Comparison of ENCODE assay signal across 20 cellular contexts in genomic region chr15:70361891-70362290, GRCh38.
A peak's percentile ranks its signal among the peaks of the same experiment; 100 is the strongest.
DNase-seq lines count a peak whose midpoint lies in the region; TF ChIP-seq lines count a peak whose summit lies in the region.
"Had no signal": no experiment of that assay in that cellular context is flagged by ENCODE, and none has a peak within 500 bp of the region (broad histone marks: within the 10 kb centered on the region; RNA-seq: fewer than 3 reads in every experiment).

No MANE protein-coding gene starts in this region.

- no peak overlapping the region for H3K27ac ChIP-seq in SJCRH30
- H3K27ac ChIP-seq: 22Rv1, HL-60, Peyer's patch had no signal

- no peaks in the 10 kb centered on the region for H3K36me3 Mint-ChIP-seq in CD14-positive monocyte
- no peaks in the 10 kb centered on the region for H3K36me3 Mint-ChIP-seq in T-helper 2 cell treated with Interferon-gamma antibody and Interleukin-4, amounts not matched to agents 5 μg/mL and 100 μg/mL, for 36 hours (ENCODE audit: low read depth)
- H3K36me3 Mint-ChIP-seq: CD4-positive, alpha-beta memory T cell had no signal

- H3K4me1 Mint-ChIP-seq in CD14-positive monocyte: no peaks in the 10 kb centered on the region
- H3K4me1 Mint-ChIP-seq in T-helper 2 cell treated with Interferon-gamma antibody and Interleukin-4, amounts not matched to agents 5 μg/mL and 100 μg/mL, for 36 hours (ENCODE audit: low read depth): no peaks in the 10 kb centered on the region

- H3K36me3 ChIP-seq in SJCRH30: no peaks in the 10 kb centered on the region
- H3K36me3 ChIP-seq: BE2C, HAP-1, Peyer's patch had no signal

- H3K27ac Mint-ChIP-seq in CD14-positive monocyte: no peak overlapping the region
- H3K27ac Mint-ChIP-seq in T-helper 2 cell treated with Interferon-gamma antibody and Interleukin-4, amounts not matched to agents 5 μg/mL and 100 μg/mL, for 36 hours: no peak overlapping the region
- H3K27ac Mint-ChIP-seq: CD4-positive, alpha-beta memory T cell had no signal

- no peaks in the 10 kb centered on the region for H3K9me3 ChIP-seq in SJCRH30 (replicated peaks)
- H3K9me3 ChIP-seq: BE2C, HAP-1, Peyer's patch had no signal

- peaks cover 23% of the 10 kb centered on the region for H3K4me1 ChIP-seq in SJCRH30
- H3K4me1 ChIP-seq: HAP-1, Peyer's patch had no signal

- H3K4me3 ChIP-seq in SJCRH30: no peak overlapping the region
- H3K4me3 ChIP-seq: HAP-1, Peyer's patch had no signal

- intact Hi-C loops in CD14-positive monocyte (cut with micrococcal nuclease) (no loop called here), posterior vena cava (cut with DNase I) (no loop called here)

- TF ChIP-seq CTCF in CD14-positive monocyte (IDR thresholded peaks at IDR 0.05): no peak

- H3K9me3 Mint-ChIP-seq in CD14-positive monocyte: peaks cover 0 to 5% (median 1%) of the 10 kb centered on the region in 7 donors
- no peaks in the 10 kb centered on the region for H3K9me3 Mint-ChIP-seq in T-helper 2 cell treated with Interferon-gamma antibody and Interleukin-4, amounts not matched to agents 5 μg/mL and 100 μg/mL, for 36 hours

- DNase-seq in DMS 273 (lab: John Stamatoyannopoulos, UW; ENCODE audit: unreplicated experiment) (peak; percentile 67), DMS 273 treated with DMSO at 0.1 percent for 48 hours (lab: John Stamatoyannopoulos, UW) (no peak), CD14-positive monocyte (ENCODE audit: low spot score) (peak; percentile 36), SJCRH30 (peak; percentile 37 to 70), posterior vena cava (ENCODE audit: low spot score) (peak; percentile 29), COR-L47 (lab: John Stamatoyannopoulos, UW) (no peak)
- no peak for DNase-seq in T-helper 2 cell treated with Interferon-gamma antibody and Interleukin-4, amounts not matched to agents 5 μg/mL and 100 μg/mL, for 36 hours (ENCODE audit: low spot score)
- DNase-seq in activated T-cell treated with anti-CD3 and anti-CD28 coated beads, Interleukin-2, amount 50 U/mL, for 1 hour: no peak
- DNase-seq: BE2C; CD4-positive, alpha-beta memory T cell; DMS79 treated with DMSO at 0.1 percent for 48 hours; NCI-H1105 treated with DMSO at 0.1 percent for 48 hours; NCI-H187 treated with DMSO at 0.1 percent for 48 hours; NCI-H446; NCI-H774; SHP77 had no signal

- H3K27me3 Mint-ChIP-seq in CD14-positive monocyte (ENCODE audit: low read depth in 3 of 3): peaks cover 7 to 18% (median 11%) of the 10 kb centered on the region in 3 donors
- H3K27me3 Mint-ChIP-seq in T-helper 2 cell treated with Interferon-gamma antibody and Interleukin-4, amounts not matched to agents 5 μg/mL and 100 μg/mL, for 36 hours (ENCODE audit: low read depth): peaks cover 22% of the 10 kb centered on the region

- no peaks in the 10 kb centered on the region for H3K27me3 ChIP-seq in SJCRH30
- H3K27me3 ChIP-seq: BE2C, Peyer's patch had no signal

- no peak overlapping the region for H3K4me3 Mint-ChIP-seq in CD14-positive monocyte
- H3K4me3 Mint-ChIP-seq in T-helper 2 cell treated with Interferon-gamma antibody and Interleukin-4, amounts not matched to agents 5 μg/mL and 100 μg/mL, for 36 hours: no peak overlapping the region
- H3K4me3 Mint-ChIP-seq: CD4-positive, alpha-beta memory T cell had no signal

Comparison
In these comparisons a context has a peak if more than half of its experiments do, and no peak if none do; other contexts are left out.
1. DNase-seq: peak in DMS 273 (single experiment), CD14-positive monocyte (single experiment), SJCRH30 (2 of 2) and posterior vena cava (single experiment); none in DMS 273 treated with DMSO at 0.1 percent for 48 hours (single experiment), COR-L47 (single experiment), T-helper 2 cell treated with Interferon-gamma antibody and Interleukin-4, amounts not matched to agents 5 μg/mL and 100 μg/mL, for 36 hours (single experiment) and activated T-cell treated with anti-CD3 and anti-CD28 coated beads, Interleukin-2, amount 50 U/mL, for 1 hour (single experiment).